Comparison of ENCODE assay signal across 8 cellular contexts in the genomic region with DNA sequence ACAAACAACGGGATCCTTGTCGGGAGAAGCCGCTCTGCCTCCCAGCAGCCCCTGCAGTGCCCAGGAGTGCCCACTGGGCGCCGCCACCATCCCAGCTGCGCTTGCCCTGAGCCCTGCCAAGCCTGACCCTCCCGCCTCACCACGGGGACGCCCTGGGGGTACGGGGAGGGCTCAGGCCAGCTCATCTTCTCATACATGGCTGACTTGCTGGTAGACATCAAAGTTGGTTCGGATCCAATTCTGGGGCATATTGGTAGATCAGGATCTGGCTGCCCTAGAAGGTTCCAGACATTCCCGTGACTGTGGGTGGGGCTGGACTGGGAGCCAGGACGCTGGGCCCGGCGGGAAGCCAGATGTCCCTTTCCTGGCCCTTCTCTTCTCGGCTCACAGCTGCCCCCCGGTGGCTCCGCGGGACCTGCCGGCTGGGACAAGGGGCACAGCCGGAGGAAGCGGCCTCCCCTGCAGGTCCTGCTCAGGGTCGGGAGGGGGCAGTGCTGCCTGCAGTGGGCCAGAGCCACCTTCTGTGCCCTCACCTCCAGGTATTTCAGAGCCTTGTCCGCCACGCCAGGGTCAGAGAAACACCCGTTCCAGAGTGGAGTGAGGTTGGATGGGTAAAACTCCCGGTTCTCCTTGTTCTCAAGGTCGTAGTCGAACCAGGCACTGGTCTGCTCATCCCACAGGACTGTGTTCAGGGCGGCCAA. TPM values are rescaled to one million over a fixed set of nuclear protein-coding genes. Genes with fewer than 3 reads are reported as not detected.
DNase-seq lines count a peak whose midpoint lies in the region; ATAC-seq, FAIRE-seq and TF ChIP-seq lines count a peak whose summit lies in the region.

No MANE protein-coding gene starts in this region.

- TF ChIP-seq POLR2A in HepG2 (IDR thresholded peaks at IDR 0.05; ENCODE audit: insufficient read depth in 1 of 2, low read depth in 2 of 2, low read length in 2 of 2) = peak in 1 of 2 experiments; percentile 24; a peak in 2 of 4 replicates

- peaks cover 0 to 6% of the 10 kb centered on the region in 2 experiments; a peak in 1 of 5 replicates for H3K27me3 ChIP-seq in HepG2 (ENCODE audit: control insufficient read depth in 1 of 2, insufficient read depth in 2 of 2, low read length in 2 of 2)

- no peaks in the 10 kb centered on the region for H3K79me2 ChIP-seq in HepG2 (ENCODE audit: insufficient read depth, low read length)

- no peaks in the 10 kb centered on the region for H3K9me3 ChIP-seq in HepG2 (ENCODE audit: low read length)

- H2AFZ ChIP-seq in HepG2 (ENCODE audit: low read length) = peak overlapping the region; percentile 90

- peak; percentile 91 for TF ChIP-seq CTCF in AG09319 (IDR thresholded peaks at IDR 0.05; ENCODE audit: low read depth, low read length)
- peak; percentile 92 for TF ChIP-seq CTCF in HepG2 (CRISPR knock-in tag; IDR thresholded peaks at IDR 0.05)

- peak; percentile 79 for FAIRE-seq in HepG2 (lab: Jason Lieb, UNC)

- peak; percentile 98 for TF ChIP-seq RAD21 in HepG2 (CRISPR knock-in tag; IDR thresholded peaks at IDR 0.05)

- peak overlapping the region; percentile 63 for H3K27ac ChIP-seq in HepG2 (ENCODE audit: extremely low read length, insufficient read depth, low read length)

- no peaks in the 10 kb centered on the region for H3K36me3 ChIP-seq in HepG2 (replicated peaks in 1 of 2; ENCODE audit: control insufficient read depth in 1 of 2, insufficient read depth in 2 of 2, low read length in 2 of 2)

- H3K4me1 ChIP-seq in HepG2 (ENCODE audit: insufficient read depth, low read length) = peaks cover 70% of the 10 kb centered on the region

- TF ChIP-seq EP300 in HepG2 (IDR thresholded peaks at IDR 0.05; ENCODE audit: low read depth in 2 of 2, low read length in 2 of 2) = no peak
- TF ChIP-seq EP300 in HepG2 (CRISPR knock-in tag; IDR thresholded peaks at IDR 0.05; ENCODE audit: borderline replicate concordance) = no peak

- intact Hi-C loops in HepG2 (cut with micrococcal nuclease; ENCODE audit: unreplicated experiment) = loop anchor here (1.0 to 10.0 kb wide), 6 partner anchors 11 to 266 kb away; partner anchors contain the start of genes TREH and UPK2

- peak overlapping the region; percentile 53 to 75 (median 57); a peak in 5 of 6 replicates for H3K4me3 ChIP-seq in HepG2 (replicated peaks in 1 of 3; ENCODE audit: insufficient read depth in 1 of 3, low read depth in 2 of 3, low read length in 3 of 3)

- no TSS peak for BruUV-seq in HepG2 (replicated peaks; lab: Mats Ljungman, UMichigan)

- H3K4me2 ChIP-seq in HepG2 (ENCODE audit: low read depth, low read length) = peak overlapping the region; percentile 98

- POLR2A ChIA-PET in HepG2 (lab: Yijun Ruan, JAX) = interaction anchor here (0.8 to 2.8 kb wide), 10 partner anchors 11 to 395 kb away, joined by 3 to 28 read pairs (median 4); partner anchors contain the start of genes ARCN1, BCL9L, DDX6 and TREH

- CTCF ChIA-PET in HepG2 (lab: Yijun Ruan, JAX; ENCODE audit: low intra/inter-chr PET ratio, low total read pairs) = interaction anchor here (0.6 to 2.7 kb wide), 7 partner anchors 11 to 366 kb away, joined by 3 to 49 read pairs (median 4); partner anchors contain the start of gene UPK2

- peak; percentile 87 for DNase-seq in AG09319 (ENCODE audit: extremely low read depth, low read depth)
- DNase-seq in NCI-H524 (lab: John Stamatoyannopoulos, UW) = peak; percentile 82 to 88
- peak; percentile 82 for DNase-seq in activated CD4-positive, alpha-beta T cell treated with anti-CD3 and anti-CD28 coated beads, Interleukin-2, amount 50 U/mL, for 1 hour
- peak; percentile 94 for DNase-seq in dedifferentiated amniotic fluid mesenchymal stem cell (ENCODE audit: extremely low spot score)
- peak; percentile 90 for DNase-seq in HepG2 (ENCODE audit: low spot score)
- peak; percentile 84 to 87 for DNase-seq in stimulated activated CD4-positive, alpha-beta T cell treated with anti-CD3 and anti-CD28 coated beads, Interleukin-2, amount 100 ng/mL, for 24 hours

- peak overlapping the region; percentile 68 for H3K9ac ChIP-seq in HepG2 (ENCODE audit: insufficient read depth, low read depth, low read length)

- no peaks in the 10 kb centered on the region for H4K20me1 ChIP-seq in HepG2 (ENCODE audit: insufficient read depth, low read length)

- ATAC-seq in GM19043 (IDR thresholded peaks at IDR 0.05; ENCODE audit: low read depth, unreplicated experiment) = peak; percentile 93
- ATAC-seq in HG03442 (IDR thresholded peaks at IDR 0.05; ENCODE audit: unreplicated experiment) = peak; percentile 77
- peak; percentile 90 for ATAC-seq in HepG2

- WGBS in HepG2 (ENCODE audit: low lambda C conversion rate) = no CpG with 5 or more reads among the region's 30 CpGs

- in situ Hi-C loops in HepG2 (cut with HindIII; ENCODE audit: extremely low pct_ligation_motif_present, low pct_unique_long_range_greater_than_20kb) = loop anchor here (5.0 kb wide), 1 partner anchor 267 kb away; the partner anchor contains the start of gene UPK2

TF ChIP-seq in HepG2, 621 proteins besides CTCF, POLR2A, EP300 and RAD21 (continues in another document):
- TF ChIP-seq, protein P1, sequence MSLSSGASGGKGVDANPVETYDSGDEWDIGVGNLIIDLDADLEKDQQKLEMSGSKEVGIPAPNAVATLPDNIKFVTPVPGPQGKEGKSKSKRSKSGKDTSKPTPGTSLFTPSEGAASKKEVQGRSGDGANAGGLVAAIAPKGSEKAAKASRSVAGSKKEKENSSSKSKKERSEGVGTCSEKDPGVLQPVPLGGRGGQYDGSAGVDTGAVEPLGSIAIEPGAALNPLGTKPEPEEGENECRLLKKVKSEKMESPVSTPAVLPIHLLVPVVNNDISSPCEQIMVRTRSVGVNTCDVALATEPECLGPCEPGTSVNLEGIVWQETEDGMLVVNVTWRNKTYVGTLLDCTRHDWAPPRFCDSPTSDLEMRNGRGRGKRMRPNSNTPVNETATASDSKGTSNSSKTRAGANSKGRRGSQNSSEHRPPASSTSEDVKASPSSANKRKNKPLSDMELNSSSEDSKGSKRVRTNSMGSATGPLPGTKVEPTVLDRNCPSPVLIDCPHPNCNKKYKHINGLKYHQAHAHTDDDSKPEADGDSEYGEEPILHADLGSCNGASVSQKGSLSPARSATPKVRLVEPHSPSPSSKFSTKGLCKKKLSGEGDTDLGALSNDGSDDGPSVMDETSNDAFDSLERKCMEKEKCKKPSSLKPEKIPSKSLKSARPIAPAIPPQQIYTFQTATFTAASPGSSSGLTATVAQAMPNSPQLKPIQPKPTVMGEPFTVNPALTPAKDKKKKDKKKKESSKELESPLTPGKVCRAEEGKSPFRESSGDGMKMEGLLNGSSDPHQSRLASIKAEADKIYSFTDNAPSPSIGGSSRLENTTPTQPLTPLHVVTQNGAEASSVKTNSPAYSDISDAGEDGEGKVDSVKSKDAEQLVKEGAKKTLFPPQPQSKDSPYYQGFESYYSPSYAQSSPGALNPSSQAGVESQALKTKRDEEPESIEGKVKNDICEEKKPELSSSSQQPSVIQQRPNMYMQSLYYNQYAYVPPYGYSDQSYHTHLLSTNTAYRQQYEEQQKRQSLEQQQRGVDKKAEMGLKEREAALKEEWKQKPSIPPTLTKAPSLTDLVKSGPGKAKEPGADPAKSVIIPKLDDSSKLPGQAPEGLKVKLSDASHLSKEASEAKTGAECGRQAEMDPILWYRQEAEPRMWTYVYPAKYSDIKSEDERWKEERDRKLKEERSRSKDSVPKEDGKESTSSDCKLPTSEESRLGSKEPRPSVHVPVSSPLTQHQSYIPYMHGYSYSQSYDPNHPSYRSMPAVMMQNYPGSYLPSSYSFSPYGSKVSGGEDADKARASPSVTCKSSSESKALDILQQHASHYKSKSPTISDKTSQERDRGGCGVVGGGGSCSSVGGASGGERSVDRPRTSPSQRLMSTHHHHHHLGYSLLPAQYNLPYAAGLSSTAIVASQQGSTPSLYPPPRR (CRISPR knock-in tag; IDR thresholded peaks at IDR 0.05; ENCODE audit: borderline replicate concordance) = no peak; the same call in 1 of the 2 replicates
- TF ChIP-seq REXO4 (CRISPR knock-in tag; IDR thresholded peaks at IDR 0.05; ENCODE audit: borderline replicate concordance) (peak; percentile 44; the same call in 1 of the 2 replicates), TEF (CRISPR knock-in tag; IDR thresholded peaks at IDR 0.05) (no peak)

RNA-seq across cellular contexts. Expression of gene TREH, which starts 10.6 kb away (rescaled TPM):
- total RNA-seq in HepG2 (2016; rRNA removed; fragmentation: Illumina TruSeq; extraction: Trizol) = 0.46 and 0.86 TPM in 2 replicates
- total RNA-seq in HepG2 (2016; cell fraction: cytosol; rRNA removed; fragmentation: Illumina TruSeq; extraction: Trizol; ENCODE audit: low read depth) = 0.51 and 0.71 TPM in 2 replicates
- 0.13 and 1.3 TPM in 2 replicates for total RNA-seq in HepG2 (2016; cell fraction: insoluble cytoplasmic fraction; rRNA removed; fragmentation: Illumina TruSeq; extraction: Trizol)
- 0.24 and 0.59 TPM in 2 replicates for total RNA-seq in HepG2 (2016; cell fraction: membrane; rRNA removed; fragmentation: Illumina TruSeq; extraction: Trizol)
- total RNA-seq in HepG2 (2016; cell fraction: nucleus; rRNA removed; fragmentation: Illumina TruSeq; extraction: Trizol) = 1.1 and 2.0 TPM in 2 replicates
- 0.50 and 0.53 TPM in 2 replicates for polyA plus RNA-seq in HepG2 (2011; rRNA removed)
- 0.09 and 0.11 TPM in 2 replicates for polyA plus RNA-seq in HepG2 (2011; cell fraction: cytosol; rRNA removed)
- polyA plus RNA-seq in HepG2 (2011; cell fraction: nucleus; rRNA removed) = 2.1 and 2.9 TPM in 2 replicates
- 0.63 and 1.1 TPM in 2 replicates for polyA plus RNA-seq in HepG2 (2012)
- polyA plus RNA-seq in HepG2 (2016; cell fraction: cytosol; fragmentation: Illumina TruSeq; extraction: Trizol; ENCODE audit: low read depth) = 0.17 and 0.23 TPM in 2 replicates
- 0.19 and 0.55 TPM in 2 replicates for polyA plus RNA-seq in HepG2 (2016; cell fraction: insoluble cytoplasmic fraction; fragmentation: Illumina TruSeq; extraction: Trizol; ENCODE audit: low read depth)
- polyA plus RNA-seq in HepG2 (2016; cell fraction: membrane; fragmentation: Illumina TruSeq; extraction: Trizol; ENCODE audit: low read depth) = 0.40 and 0.50 TPM in 2 replicates
- polyA plus RNA-seq in HepG2 (2016; cell fraction: nucleus; fragmentation: Illumina TruSeq; extraction: Trizol; ENCODE audit: insufficient read depth, low read depth) = 2.4 and 2.9 TPM in 2 replicates
- polyA minus RNA-seq in HepG2 (2011; rRNA and poly(A)+ RNA removed; ENCODE audit: low replicate concordance) = 0.76 TPM in 1 of 2 replicates, not detected in the other
- not detected in 2 replicates for polyA minus RNA-seq in HepG2 (2011; cell fraction: cytosol; rRNA and poly(A)+ RNA removed)
- 2.3 and 3.2 TPM in 2 replicates for polyA minus RNA-seq in HepG2 (2011; cell fraction: nucleus; rRNA and poly(A)+ RNA removed)

Comparison
In these comparisons a context has a peak if more than half of its experiments do, and no peak if none do; other contexts are left out.
1. Peak in every context shown above with its lines: DNase-seq, ATAC-seq, H3K4me3 ChIP-seq and H3K27ac ChIP-seq.